Comparison of ENCODE assay signal across 13 cellular contexts in genomic region chr17:80817861-80818260, GRCh38.
DNase-seq lines count a peak whose midpoint lies in the region; ATAC-seq and TF ChIP-seq lines count a peak whose summit lies in the region.
"Had no signal": no experiment of that assay in that cellular context is flagged by ENCODE, and none has a peak within 500 bp of the region (broad histone marks: within the 10 kb centered on the region; RNA-seq: fewer than 3 reads in every experiment).

No MANE protein-coding gene starts in this region.

- intact Hi-C loops in HCT116 (cut with micrococcal nuclease), result no loop called here

- H3K9me3 Mint-ChIP-seq in T-helper 2 cell treated with Interferon-gamma antibody and Interleukin-4, amounts not matched to agents 5 μg/mL and 100 μg/mL, for 36 hours, result no peaks in the 10 kb centered on the region
- no peaks in the 10 kb centered on the region for H3K9me3 Mint-ChIP-seq in memory B cell

- no peak overlapping the region for H2AFZ ChIP-seq in HCT116 (ENCODE audit: low read depth, low read length, poor library complexity, severe bottlenecking)

- no peaks in the 10 kb centered on the region for H3K27me3 Mint-ChIP-seq in T-helper 2 cell treated with Interferon-gamma antibody and Interleukin-4, amounts not matched to agents 5 μg/mL and 100 μg/mL, for 36 hours (ENCODE audit: low read depth)
- H3K27me3 Mint-ChIP-seq in memory B cell, result no peaks in the 10 kb centered on the region
- H3K27me3 Mint-ChIP-seq: naive thymus-derived CD4-positive, alpha-beta T cell had no signal

- peak; percentile 55 for ATAC-seq in HCT116
- no peak for ATAC-seq in memory B cell (ENCODE audit: low read depth)
- ATAC-seq in HG02884 (IDR thresholded peaks at IDR 0.05; ENCODE audit: unreplicated experiment), result no peak
- ATAC-seq: naive thymus-derived CD4-positive, alpha-beta T cell; sciatic nerve had no signal

- no peak overlapping the region for H3K27ac ChIP-seq in HCT116 (ENCODE audit: low read depth, low read length)
- H3K27ac ChIP-seq: tibial artery had no signal

- CTCF ChIA-PET in HCT116 (lab: Charles Lee) (no interaction called here), GM10248 (lab: Yijun Ruan, JAX) (interaction anchor here (1.1 kb wide), 1 partner anchor 24 kb away, joined by 3 read pairs; no protein-coding TSS in a partner anchor)

- H3K9me3 ChIP-seq in HCT116 (ENCODE audit: control insufficient read depth in 1 of 2, insufficient read depth in 1 of 2, low read depth in 1 of 2, low read length in 2 of 2) (no peaks in the 10 kb centered on the region), adipocyte (ENCODE audit: control insufficient read depth, low read length) (no peaks in the 10 kb centered on the region)
- H3K9me3 ChIP-seq: MG63, tibial artery had no signal

- no peaks in the 10 kb centered on the region; the same call in 1 of the 2 replicates for H3K79me2 ChIP-seq in HCT116 (ENCODE audit: insufficient read depth, low read length)

- H3K27me3 ChIP-seq in HCT116 (ENCODE audit: insufficient read depth, low read length) (no peaks in the 10 kb centered on the region), adipocyte (replicated peaks; ENCODE audit: control insufficient read depth, insufficient read depth, low read length) (no peaks in the 10 kb centered on the region)
- H3K27me3 ChIP-seq: MG63, tibial artery had no signal

- H3K36me3 ChIP-seq in HCT116 (ENCODE audit: control insufficient read depth in 1 of 2, insufficient read depth in 2 of 2, low read length in 2 of 2), result no peaks in the 10 kb centered on the region
- peaks cover 7% of the 10 kb centered on the region for H3K36me3 ChIP-seq in adipocyte (ENCODE audit: control insufficient read depth, insufficient read depth, low read length, severe bottlenecking)

- BruUV-seq in HCT116 (replicated peaks; lab: Mats Ljungman, UMichigan), result no TSS peak

- peak overlapping the region; percentile 8 for H3K4me2 ChIP-seq in HCT116 (ENCODE audit: low read length)

- H3K9ac ChIP-seq in HCT116 (ENCODE audit: low read length) (no peak overlapping the region), adipocyte (ENCODE audit: low read length) (no peak overlapping the region)

- peaks cover 64% of the 10 kb centered on the region for H3K4me1 Mint-ChIP-seq in T-helper 2 cell treated with Interferon-gamma antibody and Interleukin-4, amounts not matched to agents 5 μg/mL and 100 μg/mL, for 36 hours (ENCODE audit: low read depth)
- peaks cover 13% of the 10 kb centered on the region for H3K4me1 Mint-ChIP-seq in memory B cell

- peak overlapping the region; percentile 12 for H3K4me3 Mint-ChIP-seq in T-helper 2 cell treated with Interferon-gamma antibody and Interleukin-4, amounts not matched to agents 5 μg/mL and 100 μg/mL, for 36 hours
- H3K4me3 Mint-ChIP-seq in memory B cell, result no peak overlapping the region

- H4K20me1 ChIP-seq in HCT116 (ENCODE audit: insufficient read depth), result no peaks in the 10 kb centered on the region

- H3K4me3 ChIP-seq in HCT116 (replicated peaks in 1 of 2; ENCODE audit: low read depth in 1 of 2, low read length in 2 of 2) (no peak overlapping the region), adipocyte (ENCODE audit: low read length) (no peak overlapping the region)
- H3K4me3 ChIP-seq: MG63, tibial artery had no signal

- POLR2A ChIA-PET in HCT116 (lab: Charles Lee) (no interaction called here), GM10248 (lab: Yijun Ruan, JAX) (no interaction called here)

- TF ChIP-seq CTCF in HCT116 (IDR thresholded peaks at IDR 0.05 in 2 of 3, conservative IDR thresholded peaks at IDR 0.05 in 1 of 3; ENCODE audit: borderline replicate concordance in 1 of 3, insufficient read depth in 1 of 3, low read depth in 2 of 3, low read length in 2 of 3) (no peak), GM10248 (IDR thresholded peaks at IDR 0.05; ENCODE audit: control extremely low read depth, extremely low read depth, low read depth, missing control alignments) (no peak)

- no peak for TF ChIP-seq POLR2A in HCT116 (IDR thresholded peaks at IDR 0.05; ENCODE audit: borderline replicate concordance, extremely low read depth, insufficient read depth, insufficient read length)

- DNase-seq in T-helper 2 cell treated with Interferon-gamma antibody and Interleukin-4, amounts not matched to agents 5 μg/mL and 100 μg/mL, for 36 hours (ENCODE audit: low spot score), result no peak
- DNase-seq in T-helper 2 cell, result no peak
- DNase-seq in HCT116 (ENCODE audit: low read depth, low spot score), result no peak
- peak; percentile 16 for DNase-seq in adipocyte (ENCODE audit: low read depth)
- DNase-seq in memory B cell (ENCODE audit: low spot score in 2 of 2), result no peak
- DNase-seq in HK-2 (ENCODE audit: unreplicated experiment), result no peak
- DNase-seq in GM10248 (ENCODE audit: extremely low spot score), result no peak
- DNase-seq: MG63; naive thymus-derived CD4-positive, alpha-beta T cell; T-helper 9 cell had no signal

- RAD21 ChIA-PET in HCT116 (lab: Charles Lee; ENCODE audit: low non-redundant PET in 1 of 2, low total read pairs in 2 of 2, uncharacterized antibody in 2 of 2, unreplicated experiment in 2 of 2), result no interaction called here

- peaks cover 80% of the 10 kb centered on the region for H3K36me3 Mint-ChIP-seq in T-helper 2 cell treated with Interferon-gamma antibody and Interleukin-4, amounts not matched to agents 5 μg/mL and 100 μg/mL, for 36 hours (ENCODE audit: low read depth)
- peaks cover 20% of the 10 kb centered on the region for H3K36me3 Mint-ChIP-seq in memory B cell

- no peak for TF ChIP-seq RAD21 in HCT116 (IDR thresholded peaks at IDR 0.05; ENCODE audit: low read depth)

- peaks cover 0 to 15% of the 10 kb centered on the region in 2 experiments; a peak in 2 of 4 replicates for H3K4me1 ChIP-seq in HCT116 (ENCODE audit: control insufficient read depth in 1 of 2, insufficient read depth in 2 of 2, low read length in 2 of 2)
- no peaks in the 10 kb centered on the region for H3K4me1 ChIP-seq in adipocyte (ENCODE audit: control insufficient read depth, insufficient read depth, low read length)
- H3K4me1 ChIP-seq: tibial artery had no signal

- H3K9me2 ChIP-seq in HCT116 (ENCODE audit: insufficient read depth), result no peaks in the 10 kb centered on the region

- peak overlapping the region; percentile 77 for H3K27ac Mint-ChIP-seq in T-helper 2 cell treated with Interferon-gamma antibody and Interleukin-4, amounts not matched to agents 5 μg/mL and 100 μg/mL, for 36 hours
- H3K27ac Mint-ChIP-seq in memory B cell, result peak overlapping the region; percentile 49

TF ChIP-seq in HCT116, 20 proteins besides CTCF, POLR2A, EP300 and RAD21:
- peak; percentile 26 for TF ChIP-seq YY1 (IDR thresholded peaks at IDR 0.05; ENCODE audit: extremely low read depth, insufficient replicate concordance, low read depth, low read length)
- TF ChIP-seq SP1 (IDR thresholded peaks at IDR 0.05; ENCODE audit: low read depth), result no peak
- peak; percentile 61 for TF ChIP-seq FOSL1 (IDR thresholded peaks at IDR 0.05; ENCODE audit: low read depth)
- no peak for TF ChIP-seq ZFX (IDR thresholded peaks at IDR 0.05)
- peak; percentile 39; the same call in 1 of the 2 replicates for TF ChIP-seq JUND (IDR thresholded peaks at IDR 0.05)
